In genomic region chr6:11432091-11432490, GRCh38 we compare ENCODE assay signal across 17 cellular contexts.
DNase-seq lines count a peak whose midpoint lies in the region; ATAC-seq, FAIRE-seq and TF ChIP-seq lines count a peak whose summit lies in the region.
"Had no signal": no experiment of that assay in that cellular context is flagged by ENCODE, and none has a peak within 500 bp of the region (broad histone marks: within the 10 kb centered on the region; RNA-seq: fewer than 3 reads in every experiment).

No MANE protein-coding gene starts in this region.

- no peak overlapping the region for H3K18ac ChIP-seq in trophoblast cell (ENCODE audit: low read length)

- peak overlapping the region; percentile 53 for H2BK12ac ChIP-seq in trophoblast cell (ENCODE audit: low read length)

- H3K36me3 ChIP-seq in heart left ventricle (no peaks in the 10 kb centered on the region), astrocyte (ENCODE audit: insufficient read depth, low read length) (no peaks in the 10 kb centered on the region), trophoblast cell (ENCODE audit: control insufficient read depth in 1 of 2, insufficient read depth in 2 of 2, low read length in 2 of 2) (peaks cover 0 to 1% of the 10 kb centered on the region in 2 experiments), vagina (no peaks in the 10 kb centered on the region), prostate gland (no peaks in the 10 kb centered on the region), Caco-2 (ENCODE audit: control insufficient read depth, insufficient read depth, low read length) (no peaks in the 10 kb centered on the region)

- H3K23ac ChIP-seq in trophoblast cell (ENCODE audit: low read length): no peak overlapping the region

- H3K4me3 ChIP-seq in heart left ventricle (no peak overlapping the region), astrocyte (ENCODE audit: insufficient read depth, low read depth, low read length) (no peak overlapping the region), trophoblast cell (ENCODE audit: low read depth, low read length) (no peak overlapping the region), vagina (no peak overlapping the region), prostate gland (no peak overlapping the region), Caco-2 (ENCODE audit: low read depth, low read length) (no peak overlapping the region)

- no peak overlapping the region for H2AFZ ChIP-seq in astrocyte (ENCODE audit: low read depth, low read length)
- H2AFZ ChIP-seq in trophoblast cell (ENCODE audit: insufficient read depth, low read length, poor library complexity): no peak overlapping the region

- H3K4me3 Mint-ChIP-seq in astrocyte (ENCODE audit: unreplicated experiment) (no peak overlapping the region), Caco-2 (ENCODE audit: unreplicated experiment) (no peak overlapping the region)
- H3K4me3 Mint-ChIP-seq: activated CD8-positive, alpha-beta T cell treated with anti-CD3 and anti-CD28 coated beads for 36 hours; activated naive CD8-positive, alpha-beta T cell treated with anti-CD3 and anti-CD28 coated beads, Interleukin-2, amount 50 U/mL, for 24 hours; CD4-positive, CD25-positive, alpha-beta regulatory T cell had no signal

- H3K9me3 ChIP-seq in heart left ventricle (no peaks in the 10 kb centered on the region), astrocyte (ENCODE audit: insufficient read depth, low read depth, low read length) (no peaks in the 10 kb centered on the region), trophoblast cell (ENCODE audit: insufficient read depth, low read depth, low read length) (peaks cover 2% of the 10 kb centered on the region), vagina (no peaks in the 10 kb centered on the region), prostate gland (no peaks in the 10 kb centered on the region), Caco-2 (no peaks in the 10 kb centered on the region)

- H3K36me3 Mint-ChIP-seq in astrocyte (ENCODE audit: low read depth, unreplicated experiment) (no peaks in the 10 kb centered on the region), Caco-2 (ENCODE audit: insufficient read depth, unreplicated experiment) (peaks cover 7% of the 10 kb centered on the region)
- H3K36me3 Mint-ChIP-seq: CD4-positive, CD25-positive, alpha-beta regulatory T cell had no signal

- H4K20me1 ChIP-seq in astrocyte (ENCODE audit: insufficient read depth, low read length): no peaks in the 10 kb centered on the region

- H3K9me3 Mint-ChIP-seq in astrocyte (ENCODE audit: unreplicated experiment) (peaks cover 2% of the 10 kb centered on the region), Caco-2 (ENCODE audit: unreplicated experiment) (peaks cover 6% of the 10 kb centered on the region)
- H3K9me3 Mint-ChIP-seq: activated CD8-positive, alpha-beta T cell treated with anti-CD3 and anti-CD28 coated beads for 36 hours; activated naive CD8-positive, alpha-beta T cell treated with anti-CD3 and anti-CD28 coated beads, Interleukin-2, amount 50 U/mL, for 24 hours; CD4-positive, CD25-positive, alpha-beta regulatory T cell had no signal

- ATAC-seq in heart left ventricle: no peak
- ATAC-seq: activated CD8-positive, alpha-beta T cell treated with anti-CD3 and anti-CD28 coated beads for 36 hours had no signal

- H3K4me2 ChIP-seq in astrocyte (ENCODE audit: low read length) (peak overlapping the region; percentile 73), trophoblast cell (ENCODE audit: low read length) (no peak overlapping the region)

- POLR2A ChIA-PET in Caco-2 (lab: Charles Lee): no interaction called here

- WGBS in heart left ventricle, 4 donors: 82 to 90% (median 89%) methylated on average over 6 of the region's 6 CpGs
- WGBS in trophoblast cell (ENCODE audit: extremely low coverage, insufficient coverage, insufficient read length): no CpG with 5 or more reads among the region's 6 CpGs
- 70% methylated on average over 6 of the region's 6 CpGs for WGBS in prostate gland

- CTCF ChIA-PET in Caco-2 (lab: Charles Lee): interaction anchor here (0.6 kb wide), 1 partner anchor 290 kb away, joined by 4 read pairs; no protein-coding TSS in a partner anchor

- H3K9ac ChIP-seq in astrocyte (ENCODE audit: low read length) (peak overlapping the region; percentile 82), trophoblast cell (ENCODE audit: low read length) (no peak overlapping the region)

- no peak for FAIRE-seq in astrocyte (lab: Jason Lieb, UNC)
- FAIRE-seq: endometrium, GM19239 had no signal

- H3K27me3 Mint-ChIP-seq in astrocyte (ENCODE audit: low read depth, unreplicated experiment) (no peaks in the 10 kb centered on the region), Caco-2 (ENCODE audit: insufficient read depth, unreplicated experiment) (no peaks in the 10 kb centered on the region)
- H3K27me3 Mint-ChIP-seq: activated CD8-positive, alpha-beta T cell treated with anti-CD3 and anti-CD28 coated beads for 36 hours; activated naive CD8-positive, alpha-beta T cell treated with anti-CD3 and anti-CD28 coated beads, Interleukin-2, amount 50 U/mL, for 24 hours; CD4-positive, CD25-positive, alpha-beta regulatory T cell had no signal

- H4K91ac ChIP-seq in trophoblast cell (ENCODE audit: low read depth, low read length): no peak overlapping the region

- intact Hi-C loops in heart left ventricle (cut with DNase I) (loop anchor here in 1 of 10 donors (5.0 kb wide), 1 partner anchor 65 kb away; no protein-coding TSS in a partner anchor), cardiac septum (cut with DNase I) (loop anchor here (5.0 kb wide), 2 partner anchors 65 to 210 kb away; no protein-coding TSS in a partner anchor), vagina (cut with DNase I) (no loop called here), prostate gland (cut with DNase I) (loop anchor here (5.0 kb wide), 1 partner anchor 60 kb away; no protein-coding TSS in a partner anchor), Caco-2 (cut with micrococcal nuclease; ENCODE audit: unreplicated experiment) (loop anchor here (5.0 to 10.0 kb wide), 2 partner anchors 200 to 287 kb away; partner anchors contain the start of gene NEDD9)

- H3K4me1 ChIP-seq in heart left ventricle (peaks cover 0 to 50% (median 34%) of the 10 kb centered on the region in 12 donors), astrocyte (ENCODE audit: insufficient read depth, low read length) (peaks cover 69% of the 10 kb centered on the region), trophoblast cell (ENCODE audit: control insufficient read depth in 1 of 2, insufficient read depth in 2 of 2, low read length in 2 of 2) (peaks cover 9 to 17% of the 10 kb centered on the region in 2 experiments), vagina (peaks cover 65% of the 10 kb centered on the region), prostate gland (replicated peaks) (no peaks in the 10 kb centered on the region), Caco-2 (peaks cover 71% of the 10 kb centered on the region)

- no peak overlapping the region for H4K12ac ChIP-seq in trophoblast cell (ENCODE audit: low read depth, low read length)

- peak overlapping the region; percentile 57 for H2AK5ac ChIP-seq in trophoblast cell (ENCODE audit: low read length)

- H2BK5ac ChIP-seq in trophoblast cell (ENCODE audit: low read depth, low read length, poor library complexity): no peak overlapping the region

- no peak overlapping the region for H4K8ac ChIP-seq in trophoblast cell (ENCODE audit: low read depth, low read length)

- peaks cover 14% of the 10 kb centered on the region for H3K79me1 ChIP-seq in trophoblast cell (ENCODE audit: low read length)

- H3K27ac ChIP-seq in heart left ventricle: peak overlapping the region in 8 of 12 donors; percentile 27 to 80 (median 63)
- H3K27ac ChIP-seq in astrocyte (ENCODE audit: low read depth, low read length): peak overlapping the region; percentile 92
- no peak overlapping the region for H3K27ac ChIP-seq in trophoblast cell (ENCODE audit: low read depth, low read length)
- H3K27ac ChIP-seq in vagina: peak overlapping the region; percentile 66
- peak overlapping the region in 1 of 2 donors; percentile 48 for H3K27ac ChIP-seq in prostate gland

- no peak overlapping the region for H3K14ac ChIP-seq in trophoblast cell (ENCODE audit: low read length)

- H3K79me2 ChIP-seq in astrocyte (ENCODE audit: insufficient read depth, low read length) (no peaks in the 10 kb centered on the region), trophoblast cell (ENCODE audit: control insufficient read depth, insufficient read depth, low read length, poor library complexity) (no peaks in the 10 kb centered on the region)

- H3K27ac Mint-ChIP-seq in astrocyte (ENCODE audit: unreplicated experiment) (peak overlapping the region; percentile 55), Caco-2 (ENCODE audit: unreplicated experiment) (no peak overlapping the region)
- H3K27ac Mint-ChIP-seq: activated CD8-positive, alpha-beta T cell treated with anti-CD3 and anti-CD28 coated beads for 36 hours had no signal

- no peaks in the 10 kb centered on the region for H3K27me3 ChIP-seq in heart left ventricle
- H3K27me3 ChIP-seq in astrocyte (ENCODE audit: insufficient read depth, low read length): no peaks in the 10 kb centered on the region
- no peaks in the 10 kb centered on the region for H3K27me3 ChIP-seq in trophoblast cell (ENCODE audit: insufficient read depth, low read length)
- no peaks in the 10 kb centered on the region for H3K27me3 ChIP-seq in vagina
- no peaks in the 10 kb centered on the region for H3K27me3 ChIP-seq in prostate gland (replicated peaks; ENCODE audit: insufficient read depth)
- H3K27me3 ChIP-seq in Caco-2 (replicated peaks; ENCODE audit: control insufficient read depth, insufficient read depth, low read length): no peaks in the 10 kb centered on the region

- DNase-seq in heart left ventricle (no peak), cardiac septum (ENCODE audit: low spot score) (no peak), astrocyte (ENCODE audit: low read depth) (no peak), trophoblast cell (no peak), vagina (ENCODE audit: extremely low spot score in 2 of 2) (no peak), prostate gland (ENCODE audit: low spot score) (no peak), NCI-H2227 (lab: John Stamatoyannopoulos, UW; ENCODE audit: unreplicated experiment) (no peak), Caco-2 (no peak)
- DNase-seq: activated CD8-positive, alpha-beta T cell treated with anti-CD3 and anti-CD28 coated beads for 36 hours; activated naive CD8-positive, alpha-beta T cell treated with anti-CD3 and anti-CD28 coated beads, Interleukin-2, amount 50 U/mL, for 24 hours; CD4-positive, CD25-positive, alpha-beta regulatory T cell; cerebellar nuclear complex; NCI-H1048; NCI-H2081 treated with DMSO at 0.1 percent for 48 hours; NCI-H69 had no signal

- no TSS peak for BruUV-seq in Caco-2 (replicated peaks; lab: Mats Ljungman, UMichigan)

- no peak for TF ChIP-seq CTCF in heart left ventricle (IDR thresholded peaks at IDR 0.05)
- no peak for TF ChIP-seq CTCF in astrocyte (IDR thresholded peaks at IDR 0.05; ENCODE audit: insufficient read depth, low read depth, low read length)
- TF ChIP-seq CTCF in vagina (IDR thresholded peaks at IDR 0.05): no peak
- TF ChIP-seq CTCF in prostate gland (IDR thresholded peaks at IDR 0.05): no peak
- TF ChIP-seq CTCF in Caco-2 (IDR thresholded peaks at IDR 0.05; ENCODE audit: insufficient read depth in 1 of 2, low read depth in 1 of 2, low read length in 1 of 2, severe bottlenecking in 1 of 2, unreplicated experiment in 1 of 2): no peak

- H3K4me1 Mint-ChIP-seq in astrocyte (ENCODE audit: low read depth, unreplicated experiment) (peaks cover 60% of the 10 kb centered on the region), Caco-2 (ENCODE audit: low read depth, unreplicated experiment) (peaks cover 63% of the 10 kb centered on the region)

- H2BK120ac ChIP-seq in trophoblast cell (ENCODE audit: insufficient read depth, low read length, poor library complexity): no peak overlapping the region

- TF ChIP-seq POLR2A in heart left ventricle (IDR thresholded peaks at IDR 0.05): no peak
- no peak for TF ChIP-seq POLR2A in vagina (IDR thresholded peaks at IDR 0.05)
- TF ChIP-seq POLR2A in prostate gland (IDR thresholded peaks at IDR 0.05): no peak

- no peak overlapping the region for H3K4ac ChIP-seq in trophoblast cell (ENCODE audit: low read depth, low read length)
